ENCODE assay signal across 1 cellular context in genomic region chr17:41907633-41908539, GRCh38.
A peak's percentile ranks its signal among the peaks of the same experiment; 100 is the strongest.
TF ChIP-seq lines count a peak whose summit lies in the region.

No MANE protein-coding gene starts in this region.

TF ChIP-seq in HepG2, 621 proteins besides CTCF, POLR2A, EP300 and RAD21 (continued from another document and continues in another):
- TF ChIP-seq TFDP2 (CRISPR knock-in tag; IDR thresholded peaks at IDR 0.05) (peak; percentile 74), CC2D1A (CRISPR knock-in tag; IDR thresholded peaks at IDR 0.05) (no peak), NR0B2 (CRISPR knock-in tag; IDR thresholded peaks at IDR 0.05) (peak; percentile 47), FOXO4 (CRISPR knock-in tag; conservative IDR thresholded peaks at IDR 0.05) (0 out of 2 replicates have a peak, but pooled peaks have one; percentile 28), ZBTB1 (CRISPR knock-in tag; IDR thresholded peaks at IDR 0.05; ENCODE audit: borderline replicate concordance) (no peak), KLF11 (CRISPR knock-in tag; IDR thresholded peaks at IDR 0.05) (peak; percentile 57; the same call in 1 of the 2 replicates), MED13 (CRISPR knock-in tag; IDR thresholded peaks at IDR 0.05) (no peak), TAF15 (IDR thresholded peaks at IDR 0.05; ENCODE audit: low read depth, low read length, poor library complexity, severe bottlenecking) (no peak), ZNF652 (CRISPR knock-in tag; IDR thresholded peaks at IDR 0.05; ENCODE audit: borderline replicate concordance, low read depth) (peak; percentile 99), ZNF674 (CRISPR knock-in tag; IDR thresholded peaks at IDR 0.05; ENCODE audit: low read depth) (no peak), HDAC1 (CRISPR knock-in tag; IDR thresholded peaks at IDR 0.05) (peak; percentile 92), ATAD3A (CRISPR knock-in tag; IDR thresholded peaks at IDR 0.05) (no peak), JARID2 (CRISPR knock-in tag; IDR thresholded peaks at IDR 0.05; ENCODE audit: insufficient replicate concordance) (no peak), AHDC1 (CRISPR knock-in tag; IDR thresholded peaks at IDR 0.05; ENCODE audit: borderline replicate concordance) (no peak), ZBTB38 (CRISPR knock-in tag; IDR thresholded peaks at IDR 0.05) (peak; percentile 87; the same call in 1 of the 2 replicates), ZNF33A (CRISPR knock-in tag; IDR thresholded peaks at IDR 0.05; ENCODE audit: borderline replicate concordance) (no peak), MAX (IDR thresholded peaks at IDR 0.05) (peak; percentile 77), ZFP62 (CRISPR knock-in tag; IDR thresholded peaks at IDR 0.05) (no peak), ZNF740 (CRISPR knock-in tag; IDR thresholded peaks at IDR 0.05) (no peak), SIN3A (IDR thresholded peaks at IDR 0.05; ENCODE audit: borderline replicate concordance, low read depth, low read length) (peak; percentile 69; the same call in 1 of the 2 replicates), MNT (IDR thresholded peaks at IDR 0.05) (peak; percentile 43; the same call in 1 of the 2 replicates), PTBP1 (IDR thresholded peaks at IDR 0.05; ENCODE audit: low read depth, low read length, poor library complexity, severe bottlenecking) (no peak), JDP2 (CRISPR knock-in tag; IDR thresholded peaks at IDR 0.05; ENCODE audit: borderline replicate concordance) (no peak), HMG20A (CRISPR knock-in tag; IDR thresholded peaks at IDR 0.05; ENCODE audit: borderline replicate concordance) (peak; percentile 63; the same call in 1 of the 2 replicates), RFX1 (IDR thresholded peaks at IDR 0.05) (peak; percentile 39; the same call in 1 of the 2 replicates), SETDB1 (CRISPR knock-in tag; IDR thresholded peaks at IDR 0.05; ENCODE audit: borderline replicate concordance) (no peak), E2F5 (CRISPR knock-in tag; conservative IDR thresholded peaks at IDR 0.05) (no peak), PATZ1 (CRISPR knock-in tag; IDR thresholded peaks at IDR 0.05) (peak; percentile 67), FOXP1 (IDR thresholded peaks at IDR 0.05) (no peak), FOXP1 (CRISPR knock-in tag; IDR thresholded peaks at IDR 0.05) (peak; percentile 36), ZNF501 (CRISPR knock-in tag; IDR thresholded peaks at IDR 0.05) (peak; percentile 93), NCOR1 (IDR thresholded peaks at IDR 0.05; ENCODE audit: borderline replicate concordance, low read length) (peak; percentile 67; the same call in 1 of the 2 replicates), MXD1 (CRISPR knock-in tag; IDR thresholded peaks at IDR 0.05) (no peak; the same call in 1 of the 2 replicates), HOXD1 (CRISPR knock-in tag; IDR thresholded peaks at IDR 0.05) (no peak), ZNF557 (CRISPR knock-in tag; IDR thresholded peaks at IDR 0.05) (peak; percentile 92; the same call in 1 of the 2 replicates), KAT7 (CRISPR knock-in tag; IDR thresholded peaks at IDR 0.05; ENCODE audit: borderline replicate concordance) (peak; percentile 85; the same call in 1 of the 2 replicates), ZNF883 (CRISPR knock-in tag; IDR thresholded peaks at IDR 0.05; ENCODE audit: not compliant biosample characterization) (peak; percentile 65), ZNF749 (CRISPR knock-in tag; IDR thresholded peaks at IDR 0.05; ENCODE audit: borderline replicate concordance) (no peak), THAP8 (CRISPR knock-in tag; IDR thresholded peaks at IDR 0.05; ENCODE audit: borderline replicate concordance) (no peak), MEIS2 (CRISPR knock-in tag; IDR thresholded peaks at IDR 0.05) (peak; percentile 89; the same call in 1 of the 2 replicates), GMEB1 (CRISPR knock-in tag; IDR thresholded peaks at IDR 0.05; ENCODE audit: borderline replicate concordance) (peak; percentile 73; the same call in 1 of the 2 replicates), ZKSCAN8 (CRISPR knock-in tag; IDR thresholded peaks at IDR 0.05; ENCODE audit: borderline replicate concordance) (peak; percentile 72; the same call in 1 of the 2 replicates), ZNF709 (CRISPR knock-in tag; IDR thresholded peaks at IDR 0.05) (no peak), TRIM22 (IDR thresholded peaks at IDR 0.05) (no peak), PLRG1 (conservative IDR thresholded peaks at IDR 0.05) (no peak)
